9 cellular contexts compared by ENCODE assay signal in genomic region chr19:21604941-21605548, GRCh38.
DNase-seq lines count a peak whose midpoint lies in the region; ATAC-seq, FAIRE-seq and TF ChIP-seq lines count a peak whose summit lies in the region.
"Had no signal": no experiment of that assay in that cellular context is flagged by ENCODE, and none has a peak within 500 bp of the region (broad histone marks: within the 10 kb centered on the region; RNA-seq: fewer than 3 reads in every experiment).

No MANE protein-coding gene starts in this region.

- H3K9me3 ChIP-seq in Peyer's patch (no peaks in the 10 kb centered on the region), esophagus muscularis mucosa (no peaks in the 10 kb centered on the region)

- POLR2A ChIA-PET in GM10248 (lab: Yijun Ruan, JAX), result no interaction called here

- H3K27ac ChIP-seq in Peyer's patch (peak overlapping the region; percentile 8 to 59 (median 33)), esophagus muscularis mucosa (replicated peaks in 1 of 4) (peak overlapping the region; percentile 74 to 78 (median 74))

- no peaks in the 10 kb centered on the region for H3K36me3 ChIP-seq in Peyer's patch
- no peaks in the 10 kb centered on the region for H3K36me3 ChIP-seq in esophagus muscularis mucosa

- no peaks in the 10 kb centered on the region for H3K27me3 Mint-ChIP-seq in osteocyte (ENCODE audit: unreplicated experiment)

- DNase-seq in D721Med (ENCODE audit: insufficient read length, low spot score) (peak; percentile 40), Peyer's patch (no peak), esophagus muscularis mucosa (ENCODE audit: extremely low spot score) (no peak), osteocyte (ENCODE audit: extremely low spot score, unreplicated experiment) (no peak), GM10248 (ENCODE audit: extremely low spot score) (no peak), DMS53 treated with DMSO at 0.1 percent for 48 hours (lab: John Stamatoyannopoulos, UW; ENCODE audit: unreplicated experiment) (no peak), AG08396 (ENCODE audit: low spot score) (no peak)

- peak overlapping the region; percentile 26 to 45 (median 42) for H3K4me3 ChIP-seq in Peyer's patch
- peak overlapping the region; percentile 50 to 61 (median 58) for H3K4me3 ChIP-seq in esophagus muscularis mucosa

- H3K36me3 Mint-ChIP-seq in osteocyte (ENCODE audit: unreplicated experiment), result no peaks in the 10 kb centered on the region

- H3K27ac Mint-ChIP-seq in osteocyte (ENCODE audit: unreplicated experiment), result peak overlapping the region; percentile 91

- CTCF ChIA-PET in GM10248 (lab: Yijun Ruan, JAX), result no interaction called here

- FAIRE-seq in D721Med (lab: Jason Lieb, UNC), result peak; percentile 51
- FAIRE-seq: colon had no signal

- H3K4me3 Mint-ChIP-seq in osteocyte (ENCODE audit: unreplicated experiment), result peak overlapping the region; percentile 78

- ATAC-seq in GM21381 (IDR thresholded peaks at IDR 0.05; ENCODE audit: unreplicated experiment), result no peak

- no peak for TF ChIP-seq EP300 in esophagus muscularis mucosa (IDR thresholded peaks at IDR 0.05)

- intact Hi-C loops in esophagus muscularis mucosa (cut with DNase I), result loop anchor here (10.0 kb wide), 1 partner anchor 100 kb away; the partner anchor contains the start of gene ZNF429

- TF ChIP-seq POLR2A in Peyer's patch (IDR thresholded peaks at IDR 0.05) (no peak), esophagus muscularis mucosa (IDR thresholded peaks at IDR 0.05; ENCODE audit: low read depth) (no peak)

- H3K9me3 Mint-ChIP-seq in osteocyte (ENCODE audit: unreplicated experiment), result peaks cover 7% of the 10 kb centered on the region

- H3K4me1 ChIP-seq in Peyer's patch (peaks cover 0 to 5% (median 0%) of the 10 kb centered on the region in 4 donors), esophagus muscularis mucosa (peaks cover 16 to 36% (median 33%) of the 10 kb centered on the region in 4 donors)

- no peak for TF ChIP-seq CTCF in D721Med (IDR thresholded peaks at IDR 0.05; ENCODE audit: insufficient read depth, missing control alignments)
- TF ChIP-seq CTCF in Peyer's patch (IDR thresholded peaks at IDR 0.05), result no peak
- TF ChIP-seq CTCF in esophagus muscularis mucosa (IDR thresholded peaks at IDR 0.05), result no peak
- no peak for TF ChIP-seq CTCF in osteocyte (IDR thresholded peaks at IDR 0.05)
- TF ChIP-seq CTCF in GM10248 (IDR thresholded peaks at IDR 0.05; ENCODE audit: control extremely low read depth, extremely low read depth, low read depth, missing control alignments), result no peak

- H3K27me3 ChIP-seq in Peyer's patch (no peaks in the 10 kb centered on the region), esophagus muscularis mucosa (no peaks in the 10 kb centered on the region)

- peaks cover 18% of the 10 kb centered on the region for H3K4me1 Mint-ChIP-seq in osteocyte (ENCODE audit: unreplicated experiment)

- WGBS in esophagus muscularis mucosa, result 8% methylated on average over 12 of the region's 12 CpGs
